In the genomic region with DNA sequence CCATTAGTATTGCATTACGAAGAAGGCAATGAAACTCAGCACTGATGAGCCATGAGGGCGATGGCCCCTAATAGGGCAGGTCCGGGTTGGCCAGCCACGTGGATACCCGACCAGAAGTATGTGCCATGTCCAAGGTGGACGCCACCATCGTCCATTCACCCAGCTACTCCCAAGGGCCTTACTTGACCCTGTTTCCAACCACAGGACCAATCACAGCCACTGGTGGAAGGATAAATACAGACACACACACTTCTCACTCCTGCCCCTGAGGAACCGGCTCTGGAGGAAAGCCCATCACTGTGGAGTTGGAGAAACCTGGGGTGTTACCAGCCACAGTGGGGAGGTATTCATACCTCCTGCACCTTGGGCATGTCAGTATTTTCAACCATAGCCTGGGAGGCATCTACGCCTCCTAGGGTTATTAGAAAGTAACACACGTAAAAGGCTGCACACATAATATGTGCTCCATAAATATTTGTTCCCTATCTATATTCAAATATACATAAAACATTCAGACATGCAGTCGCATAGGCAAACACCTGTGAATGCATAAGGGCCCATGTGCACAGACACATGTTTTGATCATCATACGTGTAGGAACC, we compare ENCODE assay signal across 1 cellular context.
TF ChIP-seq lines count a peak whose summit lies in the region.

No MANE protein-coding gene starts in this region.

TF ChIP-seq in K562, 482 proteins besides CTCF, POLR2A, EP300 and RAD21:
- TF ChIP-seq ZBTB1 (CRISPR knock-in tag; IDR thresholded peaks at IDR 0.05; ENCODE audit: borderline replicate concordance, low read depth) (no peak), MCM5 (IDR thresholded peaks at IDR 0.05; ENCODE audit: low read depth) (no peak), CCAR2 (IDR thresholded peaks at IDR 0.05; ENCODE audit: low read depth, low read length) (no peak), CHCHD3 (CRISPR knock-in tag; IDR thresholded peaks at IDR 0.05) (no peak), ZNF77 (CRISPR knock-in tag; IDR thresholded peaks at IDR 0.05) (no peak), ZNF175 (CRISPR knock-in tag; IDR thresholded peaks at IDR 0.05; ENCODE audit: low read depth) (no peak), ZNF12 (CRISPR knock-in tag; IDR thresholded peaks at IDR 0.05) (no peak), CBX5 (IDR thresholded peaks at IDR 0.05; ENCODE audit: borderline replicate concordance, low read depth) (no peak), ZNF124 (CRISPR knock-in tag; IDR thresholded peaks at IDR 0.05) (no peak), BCOR (IDR thresholded peaks at IDR 0.05) (no peak), ZBED1 (IDR thresholded peaks at IDR 0.05) (no peak), MXI1 (IDR thresholded peaks at IDR 0.05; ENCODE audit: low read depth, low read length) (no peak), ATF7 (IDR thresholded peaks at IDR 0.05) (no peak), BRD4 (IDR thresholded peaks at IDR 0.05) (no peak), KLF6 (CRISPR knock-in tag; IDR thresholded peaks at IDR 0.05; ENCODE audit: borderline replicate concordance) (no peak)
- TF ChIP-seq, protein P1, sequence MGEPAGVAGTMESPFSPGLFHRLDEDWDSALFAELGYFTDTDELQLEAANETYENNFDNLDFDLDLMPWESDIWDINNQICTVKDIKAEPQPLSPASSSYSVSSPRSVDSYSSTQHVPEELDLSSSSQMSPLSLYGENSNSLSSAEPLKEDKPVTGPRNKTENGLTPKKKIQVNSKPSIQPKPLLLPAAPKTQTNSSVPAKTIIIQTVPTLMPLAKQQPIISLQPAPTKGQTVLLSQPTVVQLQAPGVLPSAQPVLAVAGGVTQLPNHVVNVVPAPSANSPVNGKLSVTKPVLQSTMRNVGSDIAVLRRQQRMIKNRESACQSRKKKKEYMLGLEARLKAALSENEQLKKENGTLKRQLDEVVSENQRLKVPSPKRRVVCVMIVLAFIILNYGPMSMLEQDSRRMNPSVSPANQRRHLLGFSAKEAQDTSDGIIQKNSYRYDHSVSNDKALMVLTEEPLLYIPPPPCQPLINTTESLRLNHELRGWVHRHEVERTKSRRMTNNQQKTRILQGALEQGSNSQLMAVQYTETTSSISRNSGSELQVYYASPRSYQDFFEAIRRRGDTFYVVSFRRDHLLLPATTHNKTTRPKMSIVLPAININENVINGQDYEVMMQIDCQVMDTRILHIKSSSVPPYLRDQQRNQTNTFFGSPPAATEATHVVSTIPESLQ (CRISPR knock-in tag; IDR thresholded peaks at IDR 0.05): no peak
